Comparison of ENCODE assay signal across 1 cellular context in genomic region chr14:31763041-31763440, GRCh38.
TF ChIP-seq lines count a peak whose summit lies in the region.

No MANE protein-coding gene starts in this region.

TF ChIP-seq in GM23338, 12 proteins besides CTCF, POLR2A, EP300 and RAD21 (continued from another document):
- TF ChIP-seq NANOG (IDR thresholded peaks at IDR 0.05; ENCODE audit: borderline replicate concordance) (no peak), CREB1 (CRISPR knock-in tag; IDR thresholded peaks at IDR 0.05; ENCODE audit: low read depth) (no peak), EZH2 (IDR thresholded peaks at IDR 0.05; ENCODE audit: low read depth, unreplicated experiment) (no peak), ETS1 (IDR thresholded peaks at IDR 0.05) (no peak), ZNF114 (CRISPR knock-in tag; IDR thresholded peaks at IDR 0.05) (no peak), ZNF331 (CRISPR knock-in tag; IDR thresholded peaks at IDR 0.05; ENCODE audit: low read depth) (no peak), STAT1 (IDR thresholded peaks at IDR 0.05; ENCODE audit: unreplicated experiment) (no peak), JUNB (IDR thresholded peaks at IDR 0.05; ENCODE audit: unreplicated experiment) (no peak), EZH2phosphoT487 (IDR thresholded peaks at IDR 0.05; ENCODE audit: unreplicated experiment) (no peak), REST (IDR thresholded peaks at IDR 0.05; ENCODE audit: unreplicated experiment) (no peak)
TF ChIP-seq in GM23338: peak in this region for 0.
